Comparison of ENCODE assay signal across 1 cellular context in genomic region chr12:12704593-12705230, GRCh38.
TF ChIP-seq lines count a peak whose summit lies in the region.

No MANE protein-coding gene starts in this region.

TF ChIP-seq in GM23338, 12 proteins besides CTCF, POLR2A, EP300 and RAD21 (continued from another document):
- TF ChIP-seq, protein P1, sequence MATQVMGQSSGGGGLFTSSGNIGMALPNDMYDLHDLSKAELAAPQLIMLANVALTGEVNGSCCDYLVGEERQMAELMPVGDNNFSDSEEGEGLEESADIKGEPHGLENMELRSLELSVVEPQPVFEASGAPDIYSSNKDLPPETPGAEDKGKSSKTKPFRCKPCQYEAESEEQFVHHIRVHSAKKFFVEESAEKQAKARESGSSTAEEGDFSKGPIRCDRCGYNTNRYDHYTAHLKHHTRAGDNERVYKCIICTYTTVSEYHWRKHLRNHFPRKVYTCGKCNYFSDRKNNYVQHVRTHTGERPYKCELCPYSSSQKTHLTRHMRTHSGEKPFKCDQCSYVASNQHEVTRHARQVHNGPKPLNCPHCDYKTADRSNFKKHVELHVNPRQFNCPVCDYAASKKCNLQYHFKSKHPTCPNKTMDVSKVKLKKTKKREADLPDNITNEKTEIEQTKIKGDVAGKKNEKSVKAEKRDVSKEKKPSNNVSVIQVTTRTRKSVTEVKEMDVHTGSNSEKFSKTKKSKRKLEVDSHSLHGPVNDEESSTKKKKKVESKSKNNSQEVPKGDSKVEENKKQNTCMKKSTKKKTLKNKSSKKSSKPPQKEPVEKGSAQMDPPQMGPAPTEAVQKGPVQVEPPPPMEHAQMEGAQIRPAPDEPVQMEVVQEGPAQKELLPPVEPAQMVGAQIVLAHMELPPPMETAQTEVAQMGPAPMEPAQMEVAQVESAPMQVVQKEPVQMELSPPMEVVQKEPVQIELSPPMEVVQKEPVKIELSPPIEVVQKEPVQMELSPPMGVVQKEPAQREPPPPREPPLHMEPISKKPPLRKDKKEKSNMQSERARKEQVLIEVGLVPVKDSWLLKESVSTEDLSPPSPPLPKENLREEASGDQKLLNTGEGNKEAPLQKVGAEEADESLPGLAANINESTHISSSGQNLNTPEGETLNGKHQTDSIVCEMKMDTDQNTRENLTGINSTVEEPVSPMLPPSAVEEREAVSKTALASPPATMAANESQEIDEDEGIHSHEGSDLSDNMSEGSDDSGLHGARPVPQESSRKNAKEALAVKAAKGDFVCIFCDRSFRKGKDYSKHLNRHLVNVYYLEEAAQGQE (IDR thresholded peaks at IDR 0.05; ENCODE audit: unreplicated experiment) = no peak
- TF ChIP-seq CREB1 (CRISPR knock-in tag; IDR thresholded peaks at IDR 0.05; ENCODE audit: low read depth) (no peak), STAT1 (IDR thresholded peaks at IDR 0.05; ENCODE audit: unreplicated experiment) (no peak), EZH2phosphoT487 (IDR thresholded peaks at IDR 0.05; ENCODE audit: unreplicated experiment) (no peak), ZNF331 (CRISPR knock-in tag; IDR thresholded peaks at IDR 0.05; ENCODE audit: low read depth) (no peak)
